Comparison of ENCODE assay signal across 26 cellular contexts in the genomic region with DNA sequence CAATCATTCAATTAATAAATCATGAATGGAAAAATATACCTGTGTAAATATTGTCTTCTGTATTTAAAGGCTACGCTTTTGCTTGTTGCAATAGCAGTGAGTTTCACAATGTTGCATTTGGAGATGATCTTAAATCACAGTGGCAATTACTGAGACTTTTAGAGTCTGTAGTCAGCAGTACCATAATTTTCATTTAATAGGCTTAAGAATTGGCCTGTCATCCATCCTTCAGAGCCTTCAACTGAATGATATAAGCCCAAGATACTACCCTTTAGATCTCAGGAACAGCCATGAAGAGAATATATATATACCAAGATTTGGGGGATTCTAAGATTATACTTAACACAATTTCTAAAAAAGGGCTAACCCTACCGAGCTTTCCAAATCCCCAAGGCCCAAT.
"Had no signal": no experiment of that assay in that cellular context is flagged by ENCODE, and none has a peak within 500 bp of the region (broad histone marks: within the 10 kb centered on the region; RNA-seq: fewer than 3 reads in every experiment).

No MANE protein-coding gene starts in this region.

- H3K4me1 ChIP-seq: left lung, lower lobe of right lung, right atrium auricular region, right lobe of liver, tibial nerve, uterus had no signal

- H3K36me3 Mint-ChIP-seq: immature natural killer cell; naive B cell; natural killer cell; stimulated activated memory B cell treated with anti-CD40 and anti-IgM and Interleukin-4, amounts not matched to agents 10 μg/mL and 1 μg/mL and 100 μg/mL, for 72 hours; type B pancreatic cell had no signal

- H3K27me3 ChIP-seq: left lung, ovary, right atrium auricular region, right lobe of liver, tibial nerve, uterus had no signal

- H3K4me2 ChIP-seq: smooth muscle cell had no signal

- H3K4me3 Mint-ChIP-seq: immature natural killer cell; naive B cell; natural killer cell; nephron progenitor cell; stimulated activated memory B cell treated with anti-CD40 and anti-IgM and Interleukin-4, amounts not matched to agents 10 μg/mL and 1 μg/mL and 100 μg/mL, for 72 hours; stimulated activated naive CD8-positive, alpha-beta T cell treated with anti-CD3 and anti-CD28 coated beads, Interleukin-15, amount 100 ng/mL, for 72 hours; type B pancreatic cell had no signal

- ATAC-seq: left colon; left lung; lower lobe of right lung; natural killer cell; right lobe of liver; stimulated activated memory B cell treated with anti-CD40 and anti-IgM and Interleukin-4, amounts not matched to agents 10 μg/mL and 1 μg/mL and 100 μg/mL, for 72 hours; stimulated activated naive CD8-positive, alpha-beta T cell treated with anti-CD3 and anti-CD28 coated beads, Interleukin-15, amount 100 ng/mL, for 72 hours had no signal

- H3K27me3 Mint-ChIP-seq: stimulated activated memory B cell treated with anti-CD40 and anti-IgM and Interleukin-4, amounts not matched to agents 10 μg/mL and 1 μg/mL and 100 μg/mL, for 72 hours; stimulated activated naive CD8-positive, alpha-beta T cell treated with anti-CD3 and anti-CD28 coated beads, Interleukin-15, amount 100 ng/mL, for 72 hours; type B pancreatic cell had no signal

- H3K4me3 ChIP-seq: left lung, lower lobe of right lung, ovary, right atrium auricular region, right lobe of liver, smooth muscle cell, tibial nerve, uterus had no signal

- H3K9me3 Mint-ChIP-seq: naive B cell; nephron progenitor cell; stimulated activated memory B cell treated with anti-CD40 and anti-IgM and Interleukin-4, amounts not matched to agents 10 μg/mL and 1 μg/mL and 100 μg/mL, for 72 hours; type B pancreatic cell had no signal

- DNase-seq: immature natural killer cell; kidney; left colon; left lung; lower lobe of right lung; mammary epithelial cell; mesenchymal stem cell; naive B cell; natural killer cell; nephron progenitor cell; ovary; right lobe of liver; stimulated activated CD4-positive, alpha-beta T cell treated with anti-CD3 and anti-CD28 coated beads, Interleukin-1b, Interleukin-23, amount 100 ng/mL, for 48 hours; stimulated activated CD4-positive, alpha-beta T cell treated with anti-CD3 and anti-CD28 coated beads, Interleukin-2, amount 100 ng/mL, for 48 hours; stimulated activated CD4-positive, alpha-beta T cell treated with anti-CD3 and anti-CD28 coated beads, Interleukin-4, amount 100 ng/mL, for 4 hours; stimulated activated CD8-positive, alpha-beta memory T cell treated with anti-CD3 and anti-CD28 coated beads, Interleukin-4, amount 100 ng/mL, for 48 hours; stimulated activated naive CD4-positive, alpha-beta T cell treated with Interleukin-2 at 50 U/mL for 16 hours; stimulated activated naive CD8-positive, alpha-beta T cell treated with anti-CD3 and anti-CD28 coated beads, Interleukin-15, amount 100 ng/mL, for 72 hours; substantia nigra; uterus had no signal

- H3K36me3 ChIP-seq: left lung, lower lobe of right lung, ovary, right atrium auricular region, right lobe of liver, tibial nerve, uterus had no signal

- H3K9me3 ChIP-seq: left lung, lower lobe of right lung, ovary, right atrium auricular region, right lobe of liver, tibial nerve, uterus had no signal

- H3K4me1 Mint-ChIP-seq: immature natural killer cell; naive B cell; natural killer cell; stimulated activated memory B cell treated with anti-CD40 and anti-IgM and Interleukin-4, amounts not matched to agents 10 μg/mL and 1 μg/mL and 100 μg/mL, for 72 hours; stimulated activated naive CD8-positive, alpha-beta T cell treated with anti-CD3 and anti-CD28 coated beads, Interleukin-15, amount 100 ng/mL, for 72 hours had no signal

- H3K27ac ChIP-seq: left lung, lower lobe of right lung, ovary, right atrium auricular region, right lobe of liver, tibial nerve, uterus had no signal

- H3K27ac Mint-ChIP-seq: immature natural killer cell; naive B cell; natural killer cell; progenitor cell of endocrine pancreas; stimulated activated memory B cell treated with anti-CD40 and anti-IgM and Interleukin-4, amounts not matched to agents 10 μg/mL and 1 μg/mL and 100 μg/mL, for 72 hours; stimulated activated naive CD8-positive, alpha-beta T cell treated with anti-CD3 and anti-CD28 coated beads, Interleukin-15, amount 100 ng/mL, for 72 hours; type B pancreatic cell had no signal
